Comparison of ENCODE assay signal across 17 cellular contexts in genomic region chr18:24725644-24726043, GRCh38.
"Had no signal": no experiment of that assay in that cellular context is flagged by ENCODE, and none has a peak within 500 bp of the region (broad histone marks: within the 10 kb centered on the region; RNA-seq: fewer than 3 reads in every experiment).

No MANE protein-coding gene starts in this region.

- H3K9me3 ChIP-seq: body of pancreas, gastrocnemius medialis, pancreas, psoas muscle, tibial artery had no signal

- H3K4me3 ChIP-seq: body of pancreas, gastrocnemius medialis, pancreas, tibial artery had no signal

- H3K27ac ChIP-seq: body of pancreas, gastrocnemius medialis, pancreas, psoas muscle, tibial artery, VCaP had no signal

- DNase-seq: activated CD4-positive, alpha-beta T cell treated with anti-CD3 and anti-CD28 coated beads, Interleukin-2, amount 50 U/mL, for 1 hour; activated CD4-positive, CD25-positive, alpha-beta regulatory T cell treated with anti-CD3 and anti-CD28 coated beads, Interleukin-2, amount 50 U/mL, for 72 hours; activated gamma-delta T cell treated with Interleukin-2 at 50 U/mL for 16 hours; activated T-cell treated with anti-CD3 and anti-CD28 coated beads, Interleukin-2, amount 50 U/mL, for 1 hour; anterior cingulate cortex; body of pancreas; dermis blood vessel endothelial cell; effector memory CD4-positive, alpha-beta T cell; gastrocnemius medialis; head of caudate nucleus; islet precursor cell; left cardiac atrium; pancreas; psoas muscle; stimulated activated CD4-positive, alpha-beta T cell treated with anti-CD3 and anti-CD28 coated beads, Interleukin-1b, Interleukin-23, amount 100 ng/mL, for 48 hours; tibial artery had no signal

- H3K4me1 ChIP-seq: body of pancreas, pancreas had no signal

- H3K27me3 ChIP-seq: body of pancreas had no signal

- H3K36me3 ChIP-seq: gastrocnemius medialis, pancreas, tibial artery had no signal
